Comparison of ENCODE assay signal across 1 cellular context in the genomic region with DNA sequence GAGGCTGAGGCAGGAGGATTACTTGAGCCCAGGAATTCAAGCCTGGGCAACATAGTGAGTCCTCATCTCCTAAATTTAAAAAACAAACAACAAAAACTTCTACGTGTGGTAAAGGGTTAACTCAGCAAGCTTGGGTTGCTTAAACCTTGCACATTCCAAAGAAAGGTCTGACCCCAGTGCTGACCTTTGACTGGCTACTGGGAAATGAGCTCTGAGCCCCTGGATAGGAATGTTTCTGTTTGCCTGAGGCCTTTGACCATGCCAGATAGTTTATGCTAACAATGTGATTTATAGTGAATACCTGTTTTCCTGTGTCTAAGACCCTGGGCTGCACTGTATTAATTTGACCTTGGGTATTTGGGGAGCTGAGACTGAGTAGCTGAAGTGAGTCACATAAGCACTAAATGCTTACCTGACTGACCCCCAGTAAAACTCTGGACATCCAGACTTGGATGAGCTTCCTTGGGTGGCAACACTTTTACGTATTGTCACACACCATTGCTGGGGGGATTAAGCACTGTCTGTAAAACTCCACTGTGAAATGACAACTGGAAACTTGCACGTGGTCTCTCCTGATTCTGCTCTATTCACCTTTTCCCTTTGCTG.
A peak's percentile ranks its signal among the peaks of the same experiment; 100 is the strongest.
TF ChIP-seq lines count a peak whose summit lies in the region.

No MANE protein-coding gene starts in this region.

TF ChIP-seq in HepG2, 621 proteins besides CTCF, POLR2A, EP300 and RAD21 (continued from another document and continues in another):
- TF ChIP-seq, protein P1, sequence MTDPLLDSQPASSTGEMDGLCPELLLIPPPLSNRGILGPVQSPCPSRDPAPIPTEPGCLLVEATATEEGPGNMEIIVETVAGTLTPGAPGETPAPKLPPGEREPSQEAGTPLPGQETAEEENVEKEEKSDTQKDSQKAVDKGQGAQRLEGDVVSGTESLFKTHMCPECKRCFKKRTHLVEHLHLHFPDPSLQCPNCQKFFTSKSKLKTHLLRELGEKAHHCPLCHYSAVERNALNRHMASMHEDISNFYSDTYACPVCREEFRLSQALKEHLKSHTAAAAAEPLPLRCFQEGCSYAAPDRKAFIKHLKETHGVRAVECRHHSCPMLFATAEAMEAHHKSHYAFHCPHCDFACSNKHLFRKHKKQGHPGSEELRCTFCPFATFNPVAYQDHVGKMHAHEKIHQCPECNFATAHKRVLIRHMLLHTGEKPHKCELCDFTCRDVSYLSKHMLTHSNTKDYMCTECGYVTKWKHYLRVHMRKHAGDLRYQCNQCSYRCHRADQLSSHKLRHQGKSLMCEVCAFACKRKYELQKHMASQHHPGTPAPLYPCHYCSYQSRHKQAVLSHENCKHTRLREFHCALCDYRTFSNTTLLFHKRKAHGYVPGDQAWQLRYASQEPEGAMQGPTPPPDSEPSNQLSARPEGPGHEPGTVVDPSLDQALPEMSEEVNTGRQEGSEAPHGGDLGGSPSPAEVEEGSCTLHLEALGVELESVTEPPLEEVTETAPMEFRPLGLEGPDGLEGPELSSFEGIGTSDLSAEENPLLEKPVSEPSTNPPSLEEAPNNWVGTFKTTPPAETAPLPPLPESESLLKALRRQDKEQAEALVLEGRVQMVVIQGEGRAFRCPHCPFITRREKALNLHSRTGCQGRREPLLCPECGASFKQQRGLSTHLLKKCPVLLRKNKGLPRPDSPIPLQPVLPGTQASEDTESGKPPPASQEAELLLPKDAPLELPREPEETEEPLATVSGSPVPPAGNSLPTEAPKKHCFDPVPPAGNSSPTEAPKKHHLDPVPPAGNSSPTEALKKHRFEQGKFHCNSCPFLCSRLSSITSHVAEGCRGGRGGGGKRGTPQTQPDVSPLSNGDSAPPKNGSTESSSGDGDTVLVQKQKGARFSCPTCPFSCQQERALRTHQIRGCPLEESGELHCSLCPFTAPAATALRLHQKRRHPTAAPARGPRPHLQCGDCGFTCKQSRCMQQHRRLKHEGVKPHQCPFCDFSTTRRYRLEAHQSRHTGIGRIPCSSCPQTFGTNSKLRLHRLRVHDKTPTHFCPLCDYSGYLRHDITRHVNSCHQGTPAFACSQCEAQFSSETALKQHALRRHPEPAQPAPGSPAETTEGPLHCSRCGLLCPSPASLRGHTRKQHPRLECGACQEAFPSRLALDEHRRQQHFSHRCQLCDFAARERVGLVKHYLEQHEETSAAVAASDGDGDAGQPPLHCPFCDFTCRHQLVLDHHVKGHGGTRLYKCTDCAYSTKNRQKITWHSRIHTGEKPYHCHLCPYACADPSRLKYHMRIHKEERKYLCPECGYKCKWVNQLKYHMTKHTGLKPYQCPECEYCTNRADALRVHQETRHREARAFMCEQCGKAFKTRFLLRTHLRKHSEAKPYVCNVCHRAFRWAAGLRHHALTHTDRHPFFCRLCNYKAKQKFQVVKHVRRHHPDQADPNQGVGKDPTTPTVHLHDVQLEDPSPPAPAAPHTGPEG (CRISPR knock-in tag; IDR thresholded peaks at IDR 0.05) = no peak
- TF ChIP-seq RBM39 (IDR thresholded peaks at IDR 0.05; ENCODE audit: low read depth, low read length, poor library complexity, severe bottlenecking) = no peak
- TF ChIP-seq IKZF4 (CRISPR knock-in tag; IDR thresholded peaks at IDR 0.05; ENCODE audit: borderline replicate concordance, low read depth, not compliant biosample characterization) = peak; percentile 45
- TF ChIP-seq ONECUT2 (CRISPR knock-in tag; IDR thresholded peaks at IDR 0.05) = no peak
- no peak for TF ChIP-seq ZNF33A (CRISPR knock-in tag; IDR thresholded peaks at IDR 0.05; ENCODE audit: borderline replicate concordance)
- TF ChIP-seq, protein P2, sequence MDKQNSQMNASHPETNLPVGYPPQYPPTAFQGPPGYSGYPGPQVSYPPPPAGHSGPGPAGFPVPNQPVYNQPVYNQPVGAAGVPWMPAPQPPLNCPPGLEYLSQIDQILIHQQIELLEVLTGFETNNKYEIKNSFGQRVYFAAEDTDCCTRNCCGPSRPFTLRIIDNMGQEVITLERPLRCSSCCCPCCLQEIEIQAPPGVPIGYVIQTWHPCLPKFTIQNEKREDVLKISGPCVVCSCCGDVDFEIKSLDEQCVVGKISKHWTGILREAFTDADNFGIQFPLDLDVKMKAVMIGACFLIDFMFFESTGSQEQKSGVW (CRISPR knock-in tag; IDR thresholded peaks at IDR 0.05; ENCODE audit: borderline replicate concordance) = no peak; the same call in 1 of the 2 replicates
- TF ChIP-seq, protein P3, sequence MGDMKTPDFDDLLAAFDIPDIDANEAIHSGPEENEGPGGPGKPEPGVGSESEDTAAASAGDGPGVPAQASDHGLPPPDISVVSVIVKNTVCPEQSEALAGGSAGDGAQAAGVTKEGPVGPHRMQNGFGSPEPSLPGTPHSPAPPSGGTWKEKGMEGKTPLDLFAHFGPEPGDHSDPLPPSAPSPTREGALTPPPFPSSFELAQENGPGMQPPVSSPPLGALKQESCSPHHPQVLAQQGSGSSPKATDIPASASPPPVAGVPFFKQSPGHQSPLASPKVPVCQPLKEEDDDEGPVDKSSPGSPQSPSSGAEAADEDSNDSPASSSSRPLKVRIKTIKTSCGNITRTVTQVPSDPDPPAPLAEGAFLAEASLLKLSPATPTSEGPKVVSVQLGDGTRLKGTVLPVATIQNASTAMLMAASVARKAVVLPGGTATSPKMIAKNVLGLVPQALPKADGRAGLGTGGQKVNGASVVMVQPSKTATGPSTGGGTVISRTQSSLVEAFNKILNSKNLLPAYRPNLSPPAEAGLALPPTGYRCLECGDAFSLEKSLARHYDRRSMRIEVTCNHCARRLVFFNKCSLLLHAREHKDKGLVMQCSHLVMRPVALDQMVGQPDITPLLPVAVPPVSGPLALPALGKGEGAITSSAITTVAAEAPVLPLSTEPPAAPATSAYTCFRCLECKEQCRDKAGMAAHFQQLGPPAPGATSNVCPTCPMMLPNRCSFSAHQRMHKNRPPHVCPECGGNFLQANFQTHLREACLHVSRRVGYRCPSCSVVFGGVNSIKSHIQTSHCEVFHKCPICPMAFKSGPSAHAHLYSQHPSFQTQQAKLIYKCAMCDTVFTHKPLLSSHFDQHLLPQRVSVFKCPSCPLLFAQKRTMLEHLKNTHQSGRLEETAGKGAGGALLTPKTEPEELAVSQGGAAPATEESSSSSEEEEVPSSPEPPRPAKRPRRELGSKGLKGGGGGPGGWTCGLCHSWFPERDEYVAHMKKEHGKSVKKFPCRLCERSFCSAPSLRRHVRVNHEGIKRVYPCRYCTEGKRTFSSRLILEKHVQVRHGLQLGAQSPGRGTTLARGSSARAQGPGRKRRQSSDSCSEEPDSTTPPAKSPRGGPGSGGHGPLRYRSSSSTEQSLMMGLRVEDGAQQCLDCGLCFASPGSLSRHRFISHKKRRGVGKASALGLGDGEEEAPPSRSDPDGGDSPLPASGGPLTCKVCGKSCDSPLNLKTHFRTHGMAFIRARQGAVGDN (CRISPR knock-in tag; IDR thresholded peaks at IDR 0.05) = no peak
- TF ChIP-seq ZNF382 (CRISPR knock-in tag; IDR thresholded peaks at IDR 0.05; ENCODE audit: borderline replicate concordance) = no peak
- TF ChIP-seq, protein P4, sequence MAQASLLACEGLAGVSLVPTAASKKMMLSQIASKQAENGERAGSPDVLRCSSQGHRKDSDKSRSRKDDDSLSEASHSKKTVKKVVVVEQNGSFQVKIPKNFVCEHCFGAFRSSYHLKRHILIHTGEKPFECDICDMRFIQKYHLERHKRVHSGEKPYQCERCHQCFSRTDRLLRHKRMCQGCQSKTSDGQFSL (CRISPR knock-in tag; IDR thresholded peaks at IDR 0.05) = no peak
- TF ChIP-seq ZNF644 (CRISPR knock-in tag; IDR thresholded peaks at IDR 0.05; ENCODE audit: low read depth) = peak; percentile 49; the same call in 1 of the 2 replicates
- TF ChIP-seq ZNF670 (CRISPR knock-in tag; IDR thresholded peaks at IDR 0.05; ENCODE audit: borderline replicate concordance) = 0 out of 2 replicates have a peak, but pooled peaks have one; percentile 38
- TF ChIP-seq, protein P5, sequence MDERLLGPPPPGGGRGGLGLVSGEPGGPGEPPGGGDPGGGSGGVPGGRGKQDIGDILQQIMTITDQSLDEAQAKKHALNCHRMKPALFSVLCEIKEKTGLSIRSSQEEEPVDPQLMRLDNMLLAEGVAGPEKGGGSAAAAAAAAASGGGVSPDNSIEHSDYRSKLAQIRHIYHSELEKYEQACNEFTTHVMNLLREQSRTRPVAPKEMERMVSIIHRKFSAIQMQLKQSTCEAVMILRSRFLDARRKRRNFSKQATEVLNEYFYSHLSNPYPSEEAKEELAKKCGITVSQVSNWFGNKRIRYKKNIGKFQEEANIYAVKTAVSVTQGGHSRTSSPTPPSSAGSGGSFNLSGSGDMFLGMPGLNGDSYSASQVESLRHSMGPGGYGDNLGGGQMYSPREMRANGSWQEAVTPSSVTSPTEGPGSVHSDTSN (CRISPR knock-in tag; IDR thresholded peaks at IDR 0.05) = no peak
- TF ChIP-seq ZSCAN22 (CRISPR knock-in tag; IDR thresholded peaks at IDR 0.05) = no peak
- TF ChIP-seq BCL6 (CRISPR knock-in tag; IDR thresholded peaks at IDR 0.05) = peak; percentile 90
- no peak for TF ChIP-seq STAT5B (CRISPR knock-in tag; IDR thresholded peaks at IDR 0.05)
- TF ChIP-seq, protein P6, sequence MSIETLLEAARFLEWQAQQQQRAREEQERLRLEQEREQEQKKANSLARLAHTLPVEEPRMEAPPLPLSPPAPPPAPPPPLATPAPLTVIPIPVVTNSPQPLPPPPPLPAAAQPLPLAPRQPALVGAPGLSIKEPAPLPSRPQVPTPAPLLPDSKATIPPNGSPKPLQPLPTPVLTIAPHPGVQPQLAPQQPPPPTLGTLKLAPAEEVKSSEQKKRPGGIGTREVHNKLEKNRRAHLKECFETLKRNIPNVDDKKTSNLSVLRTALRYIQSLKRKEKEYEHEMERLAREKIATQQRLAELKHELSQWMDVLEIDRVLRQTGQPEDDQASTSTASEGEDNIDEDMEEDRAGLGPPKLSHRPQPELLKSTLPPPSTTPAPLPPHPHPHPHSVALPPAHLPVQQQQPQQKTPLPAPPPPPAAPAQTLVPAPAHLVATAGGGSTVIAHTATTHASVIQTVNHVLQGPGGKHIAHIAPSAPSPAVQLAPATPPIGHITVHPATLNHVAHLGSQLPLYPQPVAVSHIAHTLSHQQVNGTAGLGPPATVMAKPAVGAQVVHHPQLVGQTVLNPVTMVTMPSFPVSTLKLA (IDR thresholded peaks at IDR 0.05) = no peak
- no peak for TF ChIP-seq MAFG (CRISPR knock-in tag; IDR thresholded peaks at IDR 0.05)
- TF ChIP-seq ZFP1 (CRISPR knock-in tag; IDR thresholded peaks at IDR 0.05) = peak; percentile 62; the same call in 1 of the 2 replicates
- TF ChIP-seq, protein P7, sequence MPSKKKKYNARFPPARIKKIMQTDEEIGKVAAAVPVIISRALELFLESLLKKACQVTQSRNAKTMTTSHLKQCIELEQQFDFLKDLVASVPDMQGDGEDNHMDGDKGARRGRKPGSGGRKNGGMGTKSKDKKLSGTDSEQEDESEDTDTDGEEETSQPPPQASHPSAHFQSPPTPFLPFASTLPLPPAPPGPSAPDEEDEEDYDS (CRISPR knock-in tag; IDR thresholded peaks at IDR 0.05) = no peak
- peak; percentile 35; the same call in 1 of the 2 replicates for TF ChIP-seq GATAD1 (CRISPR knock-in tag; IDR thresholded peaks at IDR 0.05)
- TF ChIP-seq RELA (CRISPR knock-in tag; IDR thresholded peaks at IDR 0.05) = no peak
- TF ChIP-seq, protein P8, sequence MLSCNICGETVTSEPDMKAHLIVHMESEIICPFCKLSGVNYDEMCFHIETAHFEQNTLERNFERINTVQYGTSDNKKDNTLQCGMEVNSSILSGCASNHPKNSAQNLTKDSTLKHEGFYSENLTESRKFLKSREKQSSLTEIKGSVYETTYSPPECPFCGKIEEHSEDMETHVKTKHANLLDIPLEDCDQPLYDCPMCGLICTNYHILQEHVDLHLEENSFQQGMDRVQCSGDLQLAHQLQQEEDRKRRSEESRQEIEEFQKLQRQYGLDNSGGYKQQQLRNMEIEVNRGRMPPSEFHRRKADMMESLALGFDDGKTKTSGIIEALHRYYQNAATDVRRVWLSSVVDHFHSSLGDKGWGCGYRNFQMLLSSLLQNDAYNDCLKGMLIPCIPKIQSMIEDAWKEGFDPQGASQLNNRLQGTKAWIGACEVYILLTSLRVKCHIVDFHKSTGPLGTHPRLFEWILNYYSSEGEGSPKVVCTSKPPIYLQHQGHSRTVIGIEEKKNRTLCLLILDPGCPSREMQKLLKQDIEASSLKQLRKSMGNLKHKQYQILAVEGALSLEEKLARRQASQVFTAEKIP (CRISPR knock-in tag; IDR thresholded peaks at IDR 0.05; ENCODE audit: borderline replicate concordance) = no peak
- no peak for TF ChIP-seq ZNF678 (CRISPR knock-in tag; IDR thresholded peaks at IDR 0.05)
- TF ChIP-seq PCBP2 (optimal IDR thresholded peaks at IDR 0.05; ENCODE audit: low read depth, low read length, poor library complexity, severe bottlenecking) = no peak
- no peak for TF ChIP-seq KDM2A (CRISPR knock-in tag; IDR thresholded peaks at IDR 0.05; ENCODE audit: borderline replicate concordance, low read depth)
- TF ChIP-seq ZNF225 (CRISPR knock-in tag; IDR thresholded peaks at IDR 0.05) = no peak
- TF ChIP-seq DNMT3B (CRISPR knock-in tag; conservative IDR thresholded peaks at IDR 0.05) = no peak
- TF ChIP-seq CREB1 (IDR thresholded peaks at IDR 0.05) = no peak
- peak; percentile 81 for TF ChIP-seq CREB1 (CRISPR knock-in tag; IDR thresholded peaks at IDR 0.05)
- no peak for TF ChIP-seq ZNF83 (CRISPR knock-in tag; IDR thresholded peaks at IDR 0.05; ENCODE audit: borderline replicate concordance)
- peak; percentile 86 for TF ChIP-seq ZNF317 (CRISPR knock-in tag; IDR thresholded peaks at IDR 0.05)
- TF ChIP-seq, protein P9, sequence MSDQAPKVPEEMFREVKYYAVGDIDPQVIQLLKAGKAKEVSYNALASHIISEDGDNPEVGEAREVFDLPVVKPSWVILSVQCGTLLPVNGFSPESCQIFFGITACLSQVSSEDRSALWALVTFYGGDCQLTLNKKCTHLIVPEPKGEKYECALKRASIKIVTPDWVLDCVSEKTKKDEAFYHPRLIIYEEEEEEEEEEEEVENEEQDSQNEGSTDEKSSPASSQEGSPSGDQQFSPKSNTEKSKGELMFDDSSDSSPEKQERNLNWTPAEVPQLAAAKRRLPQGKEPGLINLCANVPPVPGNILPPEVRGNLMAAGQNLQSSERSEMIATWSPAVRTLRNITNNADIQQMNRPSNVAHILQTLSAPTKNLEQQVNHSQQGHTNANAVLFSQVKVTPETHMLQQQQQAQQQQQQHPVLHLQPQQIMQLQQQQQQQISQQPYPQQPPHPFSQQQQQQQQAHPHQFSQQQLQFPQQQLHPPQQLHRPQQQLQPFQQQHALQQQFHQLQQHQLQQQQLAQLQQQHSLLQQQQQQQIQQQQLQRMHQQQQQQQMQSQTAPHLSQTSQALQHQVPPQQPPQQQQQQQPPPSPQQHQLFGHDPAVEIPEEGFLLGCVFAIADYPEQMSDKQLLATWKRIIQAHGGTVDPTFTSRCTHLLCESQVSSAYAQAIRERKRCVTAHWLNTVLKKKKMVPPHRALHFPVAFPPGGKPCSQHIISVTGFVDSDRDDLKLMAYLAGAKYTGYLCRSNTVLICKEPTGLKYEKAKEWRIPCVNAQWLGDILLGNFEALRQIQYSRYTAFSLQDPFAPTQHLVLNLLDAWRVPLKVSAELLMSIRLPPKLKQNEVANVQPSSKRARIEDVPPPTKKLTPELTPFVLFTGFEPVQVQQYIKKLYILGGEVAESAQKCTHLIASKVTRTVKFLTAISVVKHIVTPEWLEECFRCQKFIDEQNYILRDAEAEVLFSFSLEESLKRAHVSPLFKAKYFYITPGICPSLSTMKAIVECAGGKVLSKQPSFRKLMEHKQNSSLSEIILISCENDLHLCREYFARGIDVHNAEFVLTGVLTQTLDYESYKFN (CRISPR knock-in tag; conservative IDR thresholded peaks at IDR 0.05) = peak; percentile 97
- TF ChIP-seq KDM5A (IDR thresholded peaks at IDR 0.05; ENCODE audit: borderline replicate concordance, low read length) = no peak
- TF ChIP-seq ZZZ3 (CRISPR knock-in tag; IDR thresholded peaks at IDR 0.05; ENCODE audit: borderline replicate concordance) = no peak
- no peak for TF ChIP-seq ZNF883 (CRISPR knock-in tag; IDR thresholded peaks at IDR 0.05; ENCODE audit: not compliant biosample characterization)
